12 cellular contexts compared by ENCODE assay signal in the genomic region with DNA sequence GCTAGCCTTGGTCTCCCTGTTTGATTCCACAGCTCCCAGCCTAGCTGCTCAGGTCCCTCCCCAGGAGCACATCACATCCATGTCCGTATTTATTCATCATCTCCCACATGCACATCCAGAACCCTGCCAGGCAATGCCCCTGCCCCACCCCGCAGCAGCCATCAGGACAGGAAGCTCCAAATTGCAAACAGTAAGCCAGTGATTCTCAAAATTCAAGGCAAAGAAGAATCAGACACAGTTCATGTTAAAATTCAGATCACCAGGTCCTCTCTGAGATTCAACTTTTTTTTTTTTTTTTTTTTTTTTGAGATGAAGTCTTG. TPM values are rescaled to one million over a fixed set of nuclear protein-coding genes. Genes with fewer than 3 reads are reported as not detected.
DNase-seq lines count a peak whose midpoint lies in the region; ATAC-seq, FAIRE-seq and TF ChIP-seq lines count a peak whose summit lies in the region.
"Had no signal": no experiment of that assay in that cellular context is flagged by ENCODE, and none has a peak within 500 bp of the region (broad histone marks: within the 10 kb centered on the region; RNA-seq: fewer than 3 reads in every experiment).

No MANE protein-coding gene starts in this region.

- WGBS in psoas muscle, 3 donors, result 33 to 36% (median 36%) methylated on average over 2 of the region's 2 CpGs
- 38 to 64% methylated on average over 2 of the region's 2 CpGs for WGBS in pancreas, 2 donors

- no peak for DNase-seq in CD8-positive, alpha-beta memory T cell
- DNase-seq in coronary artery (ENCODE audit: low spot score), result no peak
- no peak for DNase-seq in psoas muscle
- DNase-seq in AG08396 (ENCODE audit: low spot score), result no peak
- DNase-seq in pancreas, result no peak

- peak in 1 of 4 donors; percentile 21 for ATAC-seq in psoas muscle
- ATAC-seq in GM19328 (IDR thresholded peaks at IDR 0.05; ENCODE audit: unreplicated experiment), result no peak
- ATAC-seq in stimulated activated memory B cell treated with anti-CD40 and anti-IgM and Interleukin-4, amounts not matched to agents 10 μg/mL and 1 μg/mL and 100 μg/mL, for 72 hours, result no peak
- ATAC-seq in pancreas, result no peak

- CTCF ChIA-PET in CD8-positive, alpha-beta memory T cell (lab: Charles Lee), result interaction anchor here (0.8 to 10.1 kb wide), 37 partner anchors 9 to 281 kb away, joined by 3 to 304 read pairs (median 6); a partner anchor contains a TSS

- H3K36me3 Mint-ChIP-seq in CD8-positive, alpha-beta memory T cell, result peaks cover 0 to 4% (median 0%) of the 10 kb centered on the region in 3 donors
- H3K36me3 Mint-ChIP-seq in stimulated activated memory B cell treated with anti-CD40 and anti-IgM and Interleukin-4, amounts not matched to agents 10 μg/mL and 1 μg/mL and 100 μg/mL, for 72 hours, result no peaks in the 10 kb centered on the region

- POLR2A ChIA-PET in CD8-positive, alpha-beta memory T cell (lab: Charles Lee), result interaction anchor here (1.8 to 1.9 kb wide), 2 partner anchors 143 to 218 kb away, joined by 7 to 15 read pairs; a partner anchor contains a TSS

- TF ChIP-seq CTCF in KMS-11 (conservative IDR thresholded peaks at IDR 0.05; ENCODE audit: low read depth, low read length) (no peak), coronary artery (IDR thresholded peaks at IDR 0.05) (no peak), psoas muscle (IDR thresholded peaks at IDR 0.05) (no peak), pancreas (IDR thresholded peaks at IDR 0.05) (peak in 2 of 4 donors; percentile 6)

- H3K4me1 ChIP-seq in CD8-positive, alpha-beta memory T cell (ENCODE audit: insufficient read depth, low read length), result peaks cover 8% of the 10 kb centered on the region
- H3K4me1 ChIP-seq in KMS-11 (ENCODE audit: low read depth, poor library complexity, severe bottlenecking) (peaks cover 11% of the 10 kb centered on the region), psoas muscle (peaks cover 9% of the 10 kb centered on the region), pancreas (no peaks in the 10 kb centered on the region)

- peak overlapping the region in 4 of 7 donors; percentile 32 to 59 (median 51) for H3K4me3 Mint-ChIP-seq in CD8-positive, alpha-beta memory T cell
- H3K4me3 Mint-ChIP-seq in stimulated activated memory B cell treated with anti-CD40 and anti-IgM and Interleukin-4, amounts not matched to agents 10 μg/mL and 1 μg/mL and 100 μg/mL, for 72 hours, result no peak overlapping the region
- H3K4me3 Mint-ChIP-seq: H9 had no signal

- H3K27ac Mint-ChIP-seq in CD8-positive, alpha-beta memory T cell, result peak overlapping the region in 3 of 8 donors; percentile 23 to 88 (median 36)
- no peak overlapping the region for H3K27ac Mint-ChIP-seq in stimulated activated memory B cell treated with anti-CD40 and anti-IgM and Interleukin-4, amounts not matched to agents 10 μg/mL and 1 μg/mL and 100 μg/mL, for 72 hours

- H3K79me2 ChIP-seq in KMS-11 (ENCODE audit: insufficient read depth, low read depth), result no peaks in the 10 kb centered on the region

- no peak overlapping the region for H3K4me3 ChIP-seq in CD8-positive, alpha-beta memory T cell (ENCODE audit: low read length)
- H3K4me3 ChIP-seq in KMS-11 (IDR thresholded peaks at IDR 0.05; ENCODE audit: insufficient read depth, low read depth, low read length) (no peak overlapping the region), coronary artery (peak overlapping the region; percentile 51), psoas muscle (no peak overlapping the region), pancreas (no peak overlapping the region)
- H3K4me3 ChIP-seq: SJSA1 had no signal

- no peaks in the 10 kb centered on the region for H3K9me3 Mint-ChIP-seq in CD8-positive, alpha-beta memory T cell
- H3K9me3 Mint-ChIP-seq in stimulated activated memory B cell treated with anti-CD40 and anti-IgM and Interleukin-4, amounts not matched to agents 10 μg/mL and 1 μg/mL and 100 μg/mL, for 72 hours, result no peaks in the 10 kb centered on the region
- H3K9me3 Mint-ChIP-seq: H9 had no signal

- no peaks in the 10 kb centered on the region for H3K9me3 ChIP-seq in CD8-positive, alpha-beta memory T cell (ENCODE audit: low read length)
- H3K9me3 ChIP-seq in psoas muscle, result no peaks in the 10 kb centered on the region
- no peaks in the 10 kb centered on the region for H3K9me3 ChIP-seq in pancreas
- H3K9me3 ChIP-seq: heart right ventricle, SJSA1 had no signal

- H3K9ac ChIP-seq in KMS-11, result no peak overlapping the region; the same call in 1 of the 2 replicates

- FAIRE-seq in pancreas (lab: Jason Lieb, UNC), result no peak
- FAIRE-seq: D721Med had no signal

- no peaks in the 10 kb centered on the region for H4K20me1 ChIP-seq in KMS-11 (ENCODE audit: insufficient read depth)

- no peaks in the 10 kb centered on the region for H3K27me3 Mint-ChIP-seq in CD8-positive, alpha-beta memory T cell
- H3K27me3 Mint-ChIP-seq in stimulated activated memory B cell treated with anti-CD40 and anti-IgM and Interleukin-4, amounts not matched to agents 10 μg/mL and 1 μg/mL and 100 μg/mL, for 72 hours, result peaks cover 16% of the 10 kb centered on the region

- peaks cover 8 to 11% (median 9%) of the 10 kb centered on the region in 3 donors for H3K4me1 Mint-ChIP-seq in CD8-positive, alpha-beta memory T cell
- peaks cover 34% of the 10 kb centered on the region for H3K4me1 Mint-ChIP-seq in stimulated activated memory B cell treated with anti-CD40 and anti-IgM and Interleukin-4, amounts not matched to agents 10 μg/mL and 1 μg/mL and 100 μg/mL, for 72 hours

- H2AFZ ChIP-seq in KMS-11 (ENCODE audit: low read depth), result peak overlapping the region; percentile 73; the same call in 1 of the 2 replicates

- no peak overlapping the region for H3K27ac ChIP-seq in CD8-positive, alpha-beta memory T cell (ENCODE audit: low read depth, low read length)
- H3K27ac ChIP-seq in KMS-11, result no peak overlapping the region
- peak overlapping the region in 1 of 2 donors; percentile 91 for H3K27ac ChIP-seq in coronary artery
- peak overlapping the region; percentile 42 for H3K27ac ChIP-seq in psoas muscle
- no peak overlapping the region for H3K27ac ChIP-seq in pancreas

- peak overlapping the region; percentile 40 for H3K4me2 ChIP-seq in KMS-11

- no peaks in the 10 kb centered on the region for H3K27me3 ChIP-seq in CD8-positive, alpha-beta memory T cell (ENCODE audit: insufficient read depth, low read length, poor library complexity, severe bottlenecking)
- H3K27me3 ChIP-seq in KMS-11 (ENCODE audit: insufficient read depth, low read depth) (no peaks in the 10 kb centered on the region), psoas muscle (ENCODE audit: insufficient read depth in 3 of 3, low read length in 2 of 3) (no peaks in the 10 kb centered on the region), pancreas (no peaks in the 10 kb centered on the region)
- H3K27me3 ChIP-seq: heart right ventricle, SJSA1 had no signal

- H3K36me3 ChIP-seq in CD8-positive, alpha-beta memory T cell (ENCODE audit: insufficient read depth, low read length), result no peaks in the 10 kb centered on the region
- H3K36me3 ChIP-seq in KMS-11 (ENCODE audit: insufficient read depth) (no peaks in the 10 kb centered on the region), psoas muscle (ENCODE audit: insufficient read depth in 1 of 2, low read depth in 1 of 2) (no peaks in the 10 kb centered on the region), pancreas (no peaks in the 10 kb centered on the region)
- H3K36me3 ChIP-seq: heart right ventricle had no signal

- intact Hi-C loops in psoas muscle (cut with DNase I), result loop anchor here (1.0 to 5.0 kb wide), 4 partner anchors 92 to 144 kb away; no protein-coding TSS in a partner anchor
- intact Hi-C loops in pancreas (cut with DNase I), result loop anchor here in 2 of 3 donors (5.0 to 10.0 kb wide), 2 partner anchors 140 to 142 kb away; no protein-coding TSS in a partner anchor

RNA-seq across cellular contexts. Expression of a gene that starts 17.7 kb away (rescaled TPM):
- total RNA-seq in CD8-positive, alpha-beta memory T cell, result 10 to 100 TPM; 12.1 to 12.8 TPM
- 2.8 TPM for polyA plus RNA-seq in CD8-positive, alpha-beta memory T cell
- total RNA-seq in psoas muscle (100 to 1,000 TPM in 3 of 4 donors, 10 to 100 TPM in 1; 66.1 to 143 (median 140) TPM), pancreas (1 to 10 TPM; 1.3 to 3.7 (median 2.1) TPM)
- polyA plus RNA-seq in psoas muscle (100 to 1,000 TPM in 1 of 3 donors, 10 to 100 TPM in 2; 26.4 to 153 (median 67.2) TPM), pancreas (1 to 10 TPM; 1.7 to 4.3 TPM)

RNA-seq across cellular contexts. Expression of a gene that starts 39.2 kb away (rescaled TPM):
- total RNA-seq in CD8-positive, alpha-beta memory T cell, result 10 to 100 TPM; 44.4 to 45.8 TPM
- 61.9 TPM for polyA plus RNA-seq in CD8-positive, alpha-beta memory T cell
- total RNA-seq in psoas muscle (10 to 100 TPM; 41.3 to 75.0 (median 62.0) TPM), pancreas (10 to 100 TPM; 28.7 to 43.5 (median 35.1) TPM)
- polyA plus RNA-seq in psoas muscle (10 to 100 TPM; 13.0 to 76.6 (median 33.8) TPM), pancreas (10 to 100 TPM; 12.5 to 16.0 TPM)

Comparison
In these comparisons a context has a peak if more than half of its experiments do, and no peak if none do; other contexts are left out.
1. RNA of a gene that starts 17.7 kb away (total RNA-seq): 66.1 to 143 TPM in psoas muscle; 12.1 to 12.8 TPM in CD8-positive, alpha-beta memory T cell and 1.3 to 3.7 TPM in pancreas; every median in the first group is over 4 times any median in the second.